8 cellular contexts compared by ENCODE assay signal in genomic region chr15:26889298-26889898, GRCh38. TPM values are rescaled to one million over a fixed set of nuclear protein-coding genes. Genes with fewer than 3 reads are reported as not detected.
DNase-seq lines count a peak whose midpoint lies in the region; ATAC-seq, FAIRE-seq and TF ChIP-seq lines count a peak whose summit lies in the region.

No MANE protein-coding gene starts in this region.

- CTCF ChIA-PET in WTC11 (lab: Charles Lee): interaction anchor here (0.7 to 2.2 kb wide), 10 partner anchors 10 to 792 kb away, joined by 3 to 11 read pairs (median 4); no protein-coding TSS in a partner anchor

- H3K4me1 Mint-ChIP-seq in WTC11: peaks cover 8% of the 10 kb centered on the region

- H3K4me3 ChIP-seq in esophagus muscularis mucosa: no peak overlapping the region
- H3K4me3 ChIP-seq in pancreas: peak overlapping the region in 1 of 4 donors; percentile 3

- H3K27ac Mint-ChIP-seq in WTC11: no peak overlapping the region

- H3K27ac ChIP-seq in esophagus muscularis mucosa (replicated peaks in 1 of 4): peak overlapping the region in 1 of 4 donors; percentile 64
- no peak overlapping the region for H3K27ac ChIP-seq in pancreas

- H3K4me3 Mint-ChIP-seq in WTC11: no peak overlapping the region

- ATAC-seq in WTC11 (no peak), pancreas (peak; percentile 55 to 74 (median 62)), GM19023 (IDR thresholded peaks at IDR 0.05; ENCODE audit: unreplicated experiment) (no peak), GM18873 (IDR thresholded peaks at IDR 0.05; ENCODE audit: low FRiP score, unreplicated experiment) (no peak)

- no peak for TF ChIP-seq POLR2A in esophagus muscularis mucosa (IDR thresholded peaks at IDR 0.05; ENCODE audit: low read depth)

- no peaks in the 10 kb centered on the region for H3K36me3 ChIP-seq in esophagus muscularis mucosa
- no peaks in the 10 kb centered on the region for H3K36me3 ChIP-seq in pancreas

- H3K27me3 ChIP-seq in esophagus muscularis mucosa: peaks cover 0 to 9% (median 0%) of the 10 kb centered on the region in 4 donors
- peaks cover 0 to 16% (median 0%) of the 10 kb centered on the region in 4 donors for H3K27me3 ChIP-seq in pancreas

- intact Hi-C loops in esophagus muscularis mucosa (cut with DNase I): loop anchor here (5.0 kb wide), 1 partner anchor 473 kb away; no protein-coding TSS in a partner anchor
- intact Hi-C loops in pancreas (cut with DNase I): no loop called here

- peak; percentile 89 for FAIRE-seq in pancreas (lab: Jason Lieb, UNC)

- TF ChIP-seq EP300 in esophagus muscularis mucosa (IDR thresholded peaks at IDR 0.05): no peak

- peaks cover 13% of the 10 kb centered on the region for H3K36me3 Mint-ChIP-seq in WTC11

- POLR2A ChIA-PET in WTC11 (lab: Charles Lee): no interaction called here

- DNase-seq in Ammon's horn (ENCODE audit: low spot score): peak; percentile 89
- peak; percentile 65 for DNase-seq in GM20000 (ENCODE audit: low spot score)
- DNase-seq in NCI-H2107 treated with DMSO at 0.1 percent for 48 hours (lab: John Stamatoyannopoulos, UW; ENCODE audit: unreplicated experiment): peak; percentile 17
- DNase-seq in WTC11 (ENCODE audit: low spot score): peak; percentile 74
- peak; percentile 50 for DNase-seq in esophagus muscularis mucosa (ENCODE audit: extremely low spot score)
- DNase-seq in pancreas: peak in 3 of 6 donors; percentile 18 to 54 (median 29)

- 22% methylated on average over 5 of the region's 5 CpGs for WGBS in esophagus muscularis mucosa
- WGBS in pancreas, 2 donors: 19 to 21% methylated on average over 5 of the region's 5 CpGs

- peaks cover 0 to 4% (median 0%) of the 10 kb centered on the region in 4 donors for H3K9me3 ChIP-seq in esophagus muscularis mucosa
- no peaks in the 10 kb centered on the region for H3K9me3 ChIP-seq in pancreas

- H3K4me1 ChIP-seq in esophagus muscularis mucosa (peaks cover 0 to 44% (median 20%) of the 10 kb centered on the region in 4 donors), pancreas (peaks cover 4 to 9% (median 5%) of the 10 kb centered on the region in 3 donors)

- no peaks in the 10 kb centered on the region for H3K27me3 Mint-ChIP-seq in WTC11 (ENCODE audit: low read depth)

- TF ChIP-seq CTCF in GM20000 (IDR thresholded peaks at IDR 0.05; ENCODE audit: extremely low read depth, missing control alignments) (peak; percentile 17), WTC11 (IDR thresholded peaks at IDR 0.05) (peak; percentile 77), esophagus muscularis mucosa (IDR thresholded peaks at IDR 0.05) (peak; percentile 59 to 68 (median 68)), pancreas (IDR thresholded peaks at IDR 0.05) (peak; percentile 26 to 66 (median 52))

- H3K9me3 Mint-ChIP-seq in WTC11: peaks cover 9% of the 10 kb centered on the region

TF ChIP-seq in WTC11, 78 proteins besides CTCF, POLR2A, EP300 and RAD21 (continues in another document):
- TF ChIP-seq ZNF232 (CRISPR knock-in tag; IDR thresholded peaks at IDR 0.05): no peak
- TF ChIP-seq HMGXB4 (CRISPR knock-in tag; IDR thresholded peaks at IDR 0.05): no peak
- no peak for TF ChIP-seq ZNF512 (CRISPR knock-in tag; IDR thresholded peaks at IDR 0.05; ENCODE audit: borderline replicate concordance)
- TF ChIP-seq ZNF263 (CRISPR knock-in tag; IDR thresholded peaks at IDR 0.05; ENCODE audit: low read depth): no peak
- no peak for TF ChIP-seq GTF2I (CRISPR knock-in tag; conservative IDR thresholded peaks at IDR 0.05)
- no peak for TF ChIP-seq PREB (CRISPR knock-in tag; IDR thresholded peaks at IDR 0.05; ENCODE audit: borderline replicate concordance)
- TF ChIP-seq E2F1 (CRISPR knock-in tag; IDR thresholded peaks at IDR 0.05): no peak
- TF ChIP-seq E2F4 (CRISPR knock-in tag; IDR thresholded peaks at IDR 0.05; ENCODE audit: borderline replicate concordance, low read depth): no peak
- TF ChIP-seq NR2C2 (CRISPR knock-in tag; IDR thresholded peaks at IDR 0.05): no peak
- no peak for TF ChIP-seq ATF3 (CRISPR knock-in tag; conservative IDR thresholded peaks at IDR 0.05)
- TF ChIP-seq NR1H2 (CRISPR knock-in tag; IDR thresholded peaks at IDR 0.05): no peak

RNA-seq across cellular contexts. Expression of gene GABRA5, which starts 22.5 kb away (rescaled TPM):
- total RNA-seq in WTC11 (2021): 16.2 to 23.3 TPM (median 18.0 TPM) in 3 replicates
- total RNA-seq in esophagus muscularis mucosa: 100 to 1,000 TPM in 1 of 4 donors, 10 to 100 TPM in 3; 10.3 to 103 (median 38.0) TPM
- under 1 TPM in 3 of 6 donors, not detected in 3; 0.28 to 0.52 (median 0.28) TPM for total RNA-seq in pancreas
- under 1 TPM in 1 of 2 donors, not detected in 1; 0.16 TPM for polyA plus RNA-seq in pancreas

Comparison
In these comparisons a context has a peak if more than half of its experiments do, and no peak if none do; other contexts are left out.
1. CTCF ChIP-seq: peak in every context shown above with its lines; median percentile 77 in WTC11; 68 in esophagus muscularis mucosa; 52 in pancreas; 17 in GM20000.
2. ATAC-seq: peak in pancreas (4 of 4); none in WTC11 (single experiment), GM19023 (single experiment) and GM18873 (single experiment).
3. RNA of gene GABRA5, which starts 22.5 kb away (total RNA-seq): 10.3 to 103 TPM in esophagus muscularis mucosa and 16.2 to 23.3 TPM in WTC11; 0.28 to 0.52 TPM in pancreas; every median in the first group is over 4 times any median in the second.